ENCODE assay signal across 9 cellular contexts in genomic region chr12:2064078-2064507, GRCh38. TPM values are rescaled to one million over a fixed set of nuclear protein-coding genes. Genes with fewer than 3 reads are reported as not detected.
A peak's percentile ranks its signal among the peaks of the same experiment; 100 is the strongest.
DNase-seq lines count a peak whose midpoint lies in the region; ATAC-seq and TF ChIP-seq lines count a peak whose summit lies in the region.
"Had no signal": no experiment of that assay in that cellular context is flagged by ENCODE, and none has a peak within 500 bp of the region (broad histone marks: within the 10 kb centered on the region; RNA-seq: fewer than 3 reads in every experiment).

No MANE protein-coding gene starts in this region.

- TF ChIP-seq CTCF in left ventricle myocardium inferior (IDR thresholded peaks at IDR 0.05; ENCODE audit: borderline replicate concordance) (no peak), tibial artery (IDR thresholded peaks at IDR 0.05) (no peak)

- no peaks in the 10 kb centered on the region for H3K27me3 ChIP-seq in left ventricle myocardium inferior (ENCODE audit: low read depth)
- H3K27me3 ChIP-seq in tibial artery: no peaks in the 10 kb centered on the region
- H3K27me3 ChIP-seq: SJSA1 had no signal

- no peaks in the 10 kb centered on the region for H3K9me3 ChIP-seq in left ventricle myocardium inferior (replicated peaks)
- H3K9me3 ChIP-seq in tibial artery: no peaks in the 10 kb centered on the region

- H3K4me3 ChIP-seq in left ventricle myocardium inferior (peak overlapping the region; percentile 30), tibial artery (peak overlapping the region; percentile 19 to 36)
- H3K4me3 ChIP-seq: SJSA1 had no signal

- intact Hi-C loops in left ventricle myocardium inferior (cut with micrococcal nuclease): no loop called here
- intact Hi-C loops in tibial artery (cut with DNase I; ENCODE audit: low total_unique reads): no loop called here

- peak; percentile 65 for DNase-seq in activated CD8-positive, alpha-beta memory T cell treated with anti-CD3 and anti-CD28 coated beads for 24 hours
- no peak for DNase-seq in activated CD8-positive, alpha-beta memory T cell treated with anti-CD3 and anti-CD28 coated beads, Interleukin-2, amount 50 U/mL, for 48 hours
- DNase-seq in SKM-1 treated with dmso at 0.1 percent for 144 hours (lab: John Stamatoyannopoulos, UW; ENCODE audit: unreplicated experiment): peak; percentile 31
- DNase-seq in left ventricle myocardium inferior: no peak
- DNase-seq in tibial artery: no peak
- DNase-seq in NCI-H82 (lab: John Stamatoyannopoulos, UW): no peak

- peak overlapping the region; percentile 66 for H3K27ac ChIP-seq in left ventricle myocardium inferior (replicated peaks)
- H3K27ac ChIP-seq in tibial artery: peak overlapping the region; percentile 75 to 77
- H3K27ac ChIP-seq: SJSA1 had no signal

- ATAC-seq in HG03159 (IDR thresholded peaks at IDR 0.05; ENCODE audit: unreplicated experiment) (no peak), HG03097 (IDR thresholded peaks at IDR 0.05; ENCODE audit: low FRiP score, unreplicated experiment) (no peak)

- H3K36me3 ChIP-seq in left ventricle myocardium inferior (peaks cover 8% of the 10 kb centered on the region), tibial artery (no peaks in the 10 kb centered on the region)

- peaks cover 89% of the 10 kb centered on the region for H3K4me1 ChIP-seq in left ventricle myocardium inferior
- peaks cover 0 to 100% (median 58%) of the 10 kb centered on the region in 4 donors for H3K4me1 ChIP-seq in tibial artery

RNA-seq across cellular contexts. Expression of gene CACNA1C, which starts 11.3 kb away (rescaled TPM):
- total RNA-seq in left ventricle myocardium inferior: 137 TPM

RNA-seq across cellular contexts. Expression of gene DCP1B, which starts 59.8 kb away (rescaled TPM):
- 1.7 TPM for total RNA-seq in left ventricle myocardium inferior

Comparison
In these comparisons a context has a peak if more than half of its experiments do, and no peak if none do; other contexts are left out.
1. DNase-seq: peak in activated CD8-positive, alpha-beta memory T cell treated with anti-CD3 and anti-CD28 coated beads for 24 hours (single experiment) and SKM-1 treated with dmso at 0.1 percent for 144 hours (single experiment); none in activated CD8-positive, alpha-beta memory T cell treated with anti-CD3 and anti-CD28 coated beads, Interleukin-2, amount 50 U/mL, for 48 hours (single experiment), left ventricle myocardium inferior (single experiment), tibial artery (0 of 2) and NCI-H82 (single experiment).